In genomic region chr1:186420923-186421322, GRCh38 we compare ENCODE assay signal across 10 cellular contexts. TPM values are rescaled to one million over a fixed set of nuclear protein-coding genes. Genes with fewer than 3 reads are reported as not detected.
A peak's percentile ranks its signal among the peaks of the same experiment; 100 is the strongest.
DNase-seq lines count a peak whose midpoint lies in the region; ATAC-seq and TF ChIP-seq lines count a peak whose summit lies in the region.
"Had no signal": no experiment of that assay in that cellular context is flagged by ENCODE, and none has a peak within 500 bp of the region (broad histone marks: within the 10 kb centered on the region; RNA-seq: fewer than 3 reads in every experiment).

No MANE protein-coding gene starts in this region.

- TF ChIP-seq EP300 in suprapubic skin (IDR thresholded peaks at IDR 0.05), result no peak

- H3K36me3 Mint-ChIP-seq in effector memory CD8-positive, alpha-beta T cell (ENCODE audit: insufficient read depth), result peaks cover 33% of the 10 kb centered on the region
- H3K36me3 Mint-ChIP-seq in activated T-cell treated with anti-CD3 and anti-CD28 coated beads, Interleukin-2, amount 50 U/mL, for 24 hours (ENCODE audit: low read depth), result peaks cover 40% of the 10 kb centered on the region

- no peaks in the 10 kb centered on the region for H3K9me3 Mint-ChIP-seq in effector memory CD8-positive, alpha-beta T cell
- no peaks in the 10 kb centered on the region for H3K9me3 Mint-ChIP-seq in activated T-cell treated with anti-CD3 and anti-CD28 coated beads, Interleukin-2, amount 50 U/mL, for 24 hours

- no peaks in the 10 kb centered on the region for H3K27me3 Mint-ChIP-seq in effector memory CD8-positive, alpha-beta T cell
- no peaks in the 10 kb centered on the region for H3K27me3 Mint-ChIP-seq in activated T-cell treated with anti-CD3 and anti-CD28 coated beads, Interleukin-2, amount 50 U/mL, for 24 hours
- H3K27me3 Mint-ChIP-seq: progenitor cell of endocrine pancreas had no signal

- in situ Hi-C loops in ACHN (cut with HindIII; ENCODE audit: low pct_ligation_motif_present, low pct_unique_long_range_greater_than_20kb, low sequenced_read_pairs), result no loop called here

- H3K36me3 ChIP-seq in suprapubic skin, result peaks cover 21% of the 10 kb centered on the region

- no peaks in the 10 kb centered on the region for H3K4me1 ChIP-seq in suprapubic skin

- ATAC-seq in GM18499 (IDR thresholded peaks at IDR 0.05; ENCODE audit: insufficient read depth, unreplicated experiment), result peak; percentile 89
- ATAC-seq in GM21390 (IDR thresholded peaks at IDR 0.05; ENCODE audit: unreplicated experiment), result peak; percentile 97
- ATAC-seq in HG03354 (IDR thresholded peaks at IDR 0.05; ENCODE audit: poor library complexity, severe bottlenecking, unreplicated experiment), result peak; percentile 97
- no peak for ATAC-seq in effector memory CD8-positive, alpha-beta T cell (replicated peaks)

- no peak overlapping the region for H3K27ac ChIP-seq in suprapubic skin

- no peaks in the 10 kb centered on the region for H3K9me3 ChIP-seq in suprapubic skin

- peak overlapping the region; percentile 1 to 55 for H3K27ac Mint-ChIP-seq in effector memory CD8-positive, alpha-beta T cell
- H3K27ac Mint-ChIP-seq in activated T-cell treated with anti-CD3 and anti-CD28 coated beads, Interleukin-2, amount 50 U/mL, for 24 hours, result no peak overlapping the region
- H3K27ac Mint-ChIP-seq: progenitor cell of endocrine pancreas had no signal

- TF ChIP-seq POLR2A in suprapubic skin (IDR thresholded peaks at IDR 0.05), result no peak

- 77% methylated on average over 1 of the region's 1 CpG for WGBS in suprapubic skin

- H3K27me3 ChIP-seq in suprapubic skin, result no peaks in the 10 kb centered on the region

- DNase-seq in effector memory CD8-positive, alpha-beta T cell, result no peak
- DNase-seq in ACHN (no peak), anterior cingulate cortex (lab: John Stamatoyannopoulos, UW) (no peak), suprapubic skin (ENCODE audit: low spot score in 2 of 2) (no peak)
- no peak for DNase-seq in activated T-cell treated with anti-CD3 and anti-CD28 coated beads, Interleukin-2, amount 50 U/mL, for 24 hours
- DNase-seq: NCI-H1930 had no signal

- no peak for TF ChIP-seq CTCF in suprapubic skin (IDR thresholded peaks at IDR 0.05)

- no peaks in the 10 kb centered on the region for H3K4me1 Mint-ChIP-seq in effector memory CD8-positive, alpha-beta T cell (ENCODE audit: low read depth in 2 of 2)
- peaks cover 9% of the 10 kb centered on the region for H3K4me1 Mint-ChIP-seq in activated T-cell treated with anti-CD3 and anti-CD28 coated beads, Interleukin-2, amount 50 U/mL, for 24 hours (ENCODE audit: low read depth)

- no peak overlapping the region for H3K4me3 ChIP-seq in suprapubic skin

- no peak overlapping the region for H3K4me3 Mint-ChIP-seq in effector memory CD8-positive, alpha-beta T cell
- no peak overlapping the region for H3K4me3 Mint-ChIP-seq in activated T-cell treated with anti-CD3 and anti-CD28 coated beads, Interleukin-2, amount 50 U/mL, for 24 hours

RNA-seq across cellular contexts. Expression of gene PDC, which starts 40.0 kb away (rescaled TPM):
- not detected for total RNA-seq in suprapubic skin
- total RNA-seq: progenitor cell of endocrine pancreas had no signal

RNA-seq across cellular contexts. Expression of gene ODR4, which starts 45.3 kb away (rescaled TPM):
- total RNA-seq in suprapubic skin, result 10 to 100 TPM; 12.8 to 39.8 (median 19.9) TPM

RNA-seq across cellular contexts. Expression of gene TPR, which starts 45.9 kb away (rescaled TPM):
- total RNA-seq in suprapubic skin, result 100 to 1,000 TPM in 1 of 4 donors, 10 to 100 TPM in 3; 77.8 to 117 (median 82.9) TPM
